7 cellular contexts compared by ENCODE assay signal in genomic region chr1:226117330-226117729, GRCh38.
"Had no signal": no experiment of that assay in that cellular context is flagged by ENCODE, and none has a peak within 500 bp of the region (broad histone marks: within the 10 kb centered on the region; RNA-seq: fewer than 3 reads in every experiment).

No MANE protein-coding gene starts in this region.

- H3K27ac ChIP-seq: GM23248, HL-60 had no signal

- H2AFZ ChIP-seq: GM23248 had no signal

- H3K4me3 ChIP-seq: GM23248, HAP-1 had no signal

- DNase-seq: GM23248, GOT3, IMR-90, KG1 had no signal

- H3K9ac ChIP-seq: GM23248 had no signal

- ATAC-seq: HCT116 had no signal

- H3K36me3 ChIP-seq: HAP-1 had no signal
